In the genomic region with DNA sequence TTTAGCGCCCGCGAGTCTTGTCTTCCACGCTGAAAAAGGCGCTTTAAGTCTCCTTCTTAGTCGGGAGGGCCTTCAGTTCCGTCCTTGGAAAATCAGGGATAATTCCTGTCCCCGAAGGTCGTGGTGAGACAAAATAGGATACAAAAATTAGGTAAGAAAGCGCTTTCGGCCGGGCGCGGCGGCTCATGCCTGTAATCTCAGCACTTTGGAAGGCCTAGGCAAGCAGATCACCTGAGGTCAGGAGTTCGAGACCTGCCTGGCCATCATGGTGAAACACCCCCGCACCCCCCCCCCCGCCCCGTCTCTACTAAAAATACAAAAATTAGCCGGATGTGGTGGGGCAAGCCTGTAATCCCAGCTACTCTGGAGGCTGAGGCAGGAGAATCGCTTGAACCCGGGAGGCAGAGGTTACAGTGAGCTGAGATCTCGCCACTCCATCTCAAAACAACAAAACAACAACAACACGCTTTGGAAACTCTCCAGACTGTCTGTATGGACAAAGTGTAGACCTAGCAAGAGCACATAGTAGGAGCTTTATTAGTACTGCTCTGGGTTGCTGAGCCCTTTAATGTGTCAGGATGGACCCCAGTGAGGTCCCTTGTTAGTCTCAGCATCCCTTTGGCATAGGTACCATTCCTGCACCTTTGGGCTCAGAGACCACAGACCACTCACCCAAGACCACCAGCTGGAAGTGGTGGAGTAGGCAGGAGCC, we compare ENCODE assay signal across 1 cellular context.
TF ChIP-seq lines count a peak whose summit lies in the region.

No MANE protein-coding gene starts in this region.

TF ChIP-seq in liver, 16 proteins besides CTCF, POLR2A, EP300 and RAD21 (continued from another document):
- TF ChIP-seq, protein P1, sequence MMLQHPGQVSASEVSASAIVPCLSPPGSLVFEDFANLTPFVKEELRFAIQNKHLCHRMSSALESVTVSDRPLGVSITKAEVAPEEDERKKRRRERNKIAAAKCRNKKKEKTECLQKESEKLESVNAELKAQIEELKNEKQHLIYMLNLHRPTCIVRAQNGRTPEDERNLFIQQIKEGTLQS (IDR thresholded peaks at IDR 0.05): no peak
